ENCODE assay signal across 24 cellular contexts in genomic region chr5:135235551-135236100, GRCh38.
DNase-seq lines count a peak whose midpoint lies in the region; TF ChIP-seq lines count a peak whose summit lies in the region.
"Had no signal": no experiment of that assay in that cellular context is flagged by ENCODE, and none has a peak within 500 bp of the region (broad histone marks: within the 10 kb centered on the region; RNA-seq: fewer than 3 reads in every experiment).

No MANE protein-coding gene starts in this region.

- no peak for TF ChIP-seq CTCF in endodermal cell (conservative IDR thresholded peaks at IDR 0.05)
- TF ChIP-seq CTCF in uterus (IDR thresholded peaks at IDR 0.05): no peak

- intact Hi-C loops in uterus (cut with DNase I; ENCODE audit: low total_unique reads): no loop called here

- WGBS in endodermal cell (ENCODE audit: insufficient coverage in 1 of 2, insufficient read length in 1 of 2), 2 experiments: 86 to 92% methylated on average over 4 to 8 of the region's 8 CpGs

- H3K36me3 ChIP-seq in endodermal cell (ENCODE audit: control insufficient read depth, insufficient read depth, low read length) (no peaks in the 10 kb centered on the region), uterus (no peaks in the 10 kb centered on the region)
- H3K36me3 ChIP-seq: pancreas, right atrium auricular region had no signal

- no peaks in the 10 kb centered on the region for H3K27me3 Mint-ChIP-seq in activated T-cell treated with anti-CD3 and anti-CD28 coated beads, Interleukin-2, amount 50 U/mL, for 24 hours
- H3K27me3 Mint-ChIP-seq in endodermal cell (ENCODE audit: insufficient read depth): peaks cover 12% of the 10 kb centered on the region
- H3K27me3 Mint-ChIP-seq: activated CD4-positive, alpha-beta T cell treated with anti-CD3 and anti-CD28 coated beads, Interleukin-2, amount 10 ng/mL, durations not matched to agents 7 days and 5 days had no signal

- H3K27ac Mint-ChIP-seq in activated T-cell treated with anti-CD3 and anti-CD28 coated beads, Interleukin-2, amount 50 U/mL, for 24 hours: no peak overlapping the region
- H3K27ac Mint-ChIP-seq in endodermal cell: no peak overlapping the region
- H3K27ac Mint-ChIP-seq: activated CD4-positive, alpha-beta T cell treated with anti-CD3 and anti-CD28 coated beads, Interleukin-2, amount 10 ng/mL, durations not matched to agents 7 days and 5 days; activated CD8-positive, alpha-beta memory T cell treated with anti-CD3 and anti-CD28 coated beads, Interleukin-2, amount 10 ng/mL, durations not matched to agents 7 days and 5 days; activated naive CD4-positive, alpha-beta T cell treated with anti-CD3 and anti-CD28 coated beads, Interleukin-2, amount 10 ng/mL, durations not matched to agents 7 days and 5 days; nephron progenitor cell had no signal

- H3K9ac ChIP-seq in endodermal cell (ENCODE audit: extremely low read depth, low read length, poor library complexity, severe bottlenecking): no peak overlapping the region

- TF ChIP-seq POLR2A in uterus (IDR thresholded peaks at IDR 0.05): no peak

- H3K4me3 Mint-ChIP-seq in activated T-cell treated with anti-CD3 and anti-CD28 coated beads, Interleukin-2, amount 50 U/mL, for 24 hours: no peak overlapping the region
- no peak overlapping the region for H3K4me3 Mint-ChIP-seq in endodermal cell
- H3K4me3 Mint-ChIP-seq: activated CD4-positive, alpha-beta T cell treated with anti-CD3 and anti-CD28 coated beads, Interleukin-2, amount 10 ng/mL, durations not matched to agents 7 days and 5 days; activated CD8-positive, alpha-beta memory T cell treated with anti-CD3 and anti-CD28 coated beads, Interleukin-2, amount 10 ng/mL, durations not matched to agents 7 days and 5 days; activated naive CD4-positive, alpha-beta T cell treated with anti-CD3 and anti-CD28 coated beads, Interleukin-2, amount 10 ng/mL, durations not matched to agents 7 days and 5 days; nephron progenitor cell had no signal

- peaks cover 5% of the 10 kb centered on the region for H3K27me3 ChIP-seq in endodermal cell (ENCODE audit: control insufficient read depth, insufficient read depth, low read length, poor library complexity, severe bottlenecking)
- H3K27me3 ChIP-seq in uterus: no peaks in the 10 kb centered on the region
- H3K27me3 ChIP-seq: pancreas, right atrium auricular region had no signal

- DNase-seq in activated T-cell treated with anti-CD3 and anti-CD28 coated beads, Interleukin-2, amount 50 U/mL, for 24 hours: peak; percentile 16
- no peak for DNase-seq in activated T-cell treated with anti-CD3 and anti-CD28 coated beads for 4 hours
- DNase-seq in endodermal cell: peak; percentile 39
- peak; percentile 72 for DNase-seq in mesenteric fat pad (ENCODE audit: low spot score)
- peak; percentile 7 to 11 for DNase-seq in uterus
- DNase-seq in dermis blood vessel endothelial cell: no peak
- no peak for DNase-seq in cortex of kidney (lab: John Stamatoyannopoulos, UW)
- DNase-seq in DMS153 (lab: John Stamatoyannopoulos, UW): no peak
- DNase-seq: activated CD4-positive, alpha-beta T cell treated with anti-CD3 and anti-CD28 coated beads, Interleukin-2, amount 10 ng/mL, durations not matched to agents 7 days and 5 days; activated CD8-positive, alpha-beta memory T cell treated with anti-CD3 and anti-CD28 coated beads, Interleukin-2, amount 10 ng/mL, durations not matched to agents 7 days and 5 days; activated naive CD4-positive, alpha-beta T cell treated with anti-CD3 and anti-CD28 coated beads, Interleukin-2, amount 10 ng/mL, durations not matched to agents 7 days and 5 days; anterior cingulate cortex; DMS79; GDM1; H7; NCI-H1048; NCI-H1694 treated with DMSO at 0.1 percent for 48 hours; NCI-H526; nephron progenitor cell; pancreas; stimulated activated CD4-positive, alpha-beta T cell treated with anti-CD3 and anti-CD28 coated beads, Interleukin-2, amount 100 ng/mL, for 48 hours; T1000 had no signal

- H3K9me3 Mint-ChIP-seq in activated T-cell treated with anti-CD3 and anti-CD28 coated beads, Interleukin-2, amount 50 U/mL, for 24 hours: no peaks in the 10 kb centered on the region
- H3K9me3 Mint-ChIP-seq in endodermal cell: no peaks in the 10 kb centered on the region
- H3K9me3 Mint-ChIP-seq: activated CD4-positive, alpha-beta T cell treated with anti-CD3 and anti-CD28 coated beads, Interleukin-2, amount 10 ng/mL, durations not matched to agents 7 days and 5 days; activated naive CD4-positive, alpha-beta T cell treated with anti-CD3 and anti-CD28 coated beads, Interleukin-2, amount 10 ng/mL, durations not matched to agents 7 days and 5 days; nephron progenitor cell had no signal

- H3K4me1 Mint-ChIP-seq in activated T-cell treated with anti-CD3 and anti-CD28 coated beads, Interleukin-2, amount 50 U/mL, for 24 hours (ENCODE audit: low read depth): no peaks in the 10 kb centered on the region
- peaks cover 4% of the 10 kb centered on the region for H3K4me1 Mint-ChIP-seq in endodermal cell
- H3K4me1 Mint-ChIP-seq: activated CD4-positive, alpha-beta T cell treated with anti-CD3 and anti-CD28 coated beads, Interleukin-2, amount 10 ng/mL, durations not matched to agents 7 days and 5 days; activated CD8-positive, alpha-beta memory T cell treated with anti-CD3 and anti-CD28 coated beads, Interleukin-2, amount 10 ng/mL, durations not matched to agents 7 days and 5 days; activated naive CD4-positive, alpha-beta T cell treated with anti-CD3 and anti-CD28 coated beads, Interleukin-2, amount 10 ng/mL, durations not matched to agents 7 days and 5 days had no signal

- H3K4me3 ChIP-seq in endodermal cell (ENCODE audit: low read length) (no peak overlapping the region), uterus (no peak overlapping the region)
- H3K4me3 ChIP-seq: lung, pancreas, right atrium auricular region had no signal

- H3K9me3 ChIP-seq in endodermal cell (ENCODE audit: control insufficient read depth, low read length) (no peaks in the 10 kb centered on the region), uterus (no peaks in the 10 kb centered on the region)
- H3K9me3 ChIP-seq: pancreas, right atrium auricular region had no signal

- H3K27ac ChIP-seq in endodermal cell (ENCODE audit: low read depth, low read length) (no peak overlapping the region), uterus (no peak overlapping the region)
- H3K27ac ChIP-seq: pancreas, right atrium auricular region had no signal

- H3K4me1 ChIP-seq in endodermal cell (ENCODE audit: control insufficient read depth, insufficient read depth, low read length): no peaks in the 10 kb centered on the region
- peaks cover 0 to 7% of the 10 kb centered on the region in 2 donors for H3K4me1 ChIP-seq in uterus
- H3K4me1 ChIP-seq: pancreas had no signal

- no peaks in the 10 kb centered on the region for H3K36me3 Mint-ChIP-seq in activated T-cell treated with anti-CD3 and anti-CD28 coated beads, Interleukin-2, amount 50 U/mL, for 24 hours (ENCODE audit: low read depth)
- H3K36me3 Mint-ChIP-seq in endodermal cell (ENCODE audit: low read depth): no peaks in the 10 kb centered on the region
- H3K36me3 Mint-ChIP-seq: activated CD8-positive, alpha-beta memory T cell treated with anti-CD3 and anti-CD28 coated beads, Interleukin-2, amount 10 ng/mL, durations not matched to agents 7 days and 5 days; activated naive CD4-positive, alpha-beta T cell treated with anti-CD3 and anti-CD28 coated beads, Interleukin-2, amount 10 ng/mL, durations not matched to agents 7 days and 5 days had no signal

Comparison
In these comparisons a context has a peak if more than half of its experiments do, and no peak if none do; other contexts are left out.
1. DNase-seq: peak in activated T-cell treated with anti-CD3 and anti-CD28 coated beads, Interleukin-2, amount 50 U/mL, for 24 hours (single experiment), endodermal cell (single experiment), mesenteric fat pad (single experiment) and uterus (2 of 2); none in activated T-cell treated with anti-CD3 and anti-CD28 coated beads for 4 hours (single experiment), dermis blood vessel endothelial cell (single experiment), cortex of kidney (single experiment) and DMS153 (single experiment).